In the genomic region with DNA sequence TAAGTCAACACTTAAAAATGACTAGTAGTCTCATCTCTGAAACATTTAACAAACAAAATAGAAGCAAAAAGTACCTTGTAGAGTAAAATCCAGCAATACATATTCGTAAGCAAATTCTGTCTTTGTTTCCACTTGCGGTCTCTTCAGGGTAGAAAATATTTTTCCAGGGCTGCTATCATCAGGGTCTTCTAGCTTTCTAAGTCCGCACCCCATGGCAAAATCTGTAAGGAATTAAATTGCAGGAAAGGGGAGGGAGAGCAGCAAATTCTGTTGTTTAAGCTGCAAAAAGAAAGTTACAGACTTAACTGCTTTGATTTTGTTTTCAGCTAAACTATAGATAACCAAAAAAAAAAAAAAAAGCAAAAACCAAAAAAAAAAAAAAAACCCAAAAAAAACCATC, we compare ENCODE assay signal across 1 cellular context.
TF ChIP-seq lines count a peak whose summit lies in the region.

A gene with protein sequence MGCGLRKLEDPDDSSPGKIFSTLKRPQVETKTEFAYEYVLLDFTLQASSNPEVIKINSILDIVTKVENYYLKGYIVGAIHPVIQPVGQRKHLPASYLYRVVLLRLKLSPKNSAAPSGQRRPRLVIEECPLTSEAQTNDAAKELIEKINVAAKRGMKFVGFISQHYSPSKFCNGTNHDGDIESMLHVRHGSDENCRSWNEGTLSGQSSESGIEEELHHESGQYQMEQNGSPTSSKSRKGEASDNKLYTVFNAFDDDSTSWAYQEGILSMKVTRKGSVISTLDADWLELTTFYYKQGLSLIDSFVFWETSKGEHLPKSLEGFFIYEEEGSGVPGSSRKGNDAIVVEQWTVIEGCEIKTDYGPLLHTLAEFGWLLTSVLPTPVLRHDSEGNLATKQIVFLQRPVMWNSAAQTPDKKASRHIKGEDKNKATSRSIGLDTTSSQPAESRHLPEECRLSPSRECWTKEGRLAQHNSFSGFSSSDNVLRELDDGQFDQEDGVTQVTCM (minus strand): TSS at position 342 of the 400 bp plus-strand sequence. CDS start 129 bp downstream, at position 213.

TF ChIP-seq in endothelial cell of umbilical vein, 7 proteins besides CTCF, POLR2A, EP300 and RAD21:
- TF ChIP-seq, protein P1, sequence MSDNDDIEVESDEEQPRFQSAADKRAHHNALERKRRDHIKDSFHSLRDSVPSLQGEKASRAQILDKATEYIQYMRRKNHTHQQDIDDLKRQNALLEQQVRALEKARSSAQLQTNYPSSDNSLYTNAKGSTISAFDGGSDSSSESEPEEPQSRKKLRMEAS (IDR thresholded peaks at IDR 0.05; ENCODE audit: insufficient read depth, insufficient read length) = no peak
- TF ChIP-seq JUN (IDR thresholded peaks at IDR 0.05; ENCODE audit: borderline replicate concordance, insufficient read depth, insufficient read length, low read depth) (no peak), FOS (IDR thresholded peaks at IDR 0.05; ENCODE audit: borderline replicate concordance, insufficient read depth, low read length) (no peak), GATA2 (IDR thresholded peaks at IDR 0.05; ENCODE audit: insufficient read depth, insufficient read length, low read depth, low read length) (no peak), MYC (IDR thresholded peaks at IDR 0.05; ENCODE audit: low read depth, low read length) (no peak), POLR2AphosphoS5 (IDR thresholded peaks at IDR 0.05; ENCODE audit: insufficient read depth, low read depth, low read length) (no peak), EZH2 (IDR thresholded peaks at IDR 0.05; ENCODE audit: borderline replicate concordance, low read depth, low read length, severe bottlenecking) (no peak)
